In genomic region chr7:123727071-123727837, GRCh38 we compare ENCODE assay signal across 11 cellular contexts. TPM values are rescaled to one million over a fixed set of nuclear protein-coding genes. Genes with fewer than 3 reads are reported as not detected.
DNase-seq lines count a peak whose midpoint lies in the region; ATAC-seq, FAIRE-seq and TF ChIP-seq lines count a peak whose summit lies in the region.
"Had no signal": no experiment of that assay in that cellular context is flagged by ENCODE, and none has a peak within 500 bp of the region (broad histone marks: within the 10 kb centered on the region; RNA-seq: fewer than 3 reads in every experiment).

No MANE protein-coding gene starts in this region.

- ATAC-seq in A549 (peak; percentile 64 to 73; a peak in 5 of 6 replicates), right cardiac atrium (peak; percentile 54 to 64), GM19463 (IDR thresholded peaks at IDR 0.05; ENCODE audit: unreplicated experiment) (no peak), GM19452 (IDR thresholded peaks at IDR 0.05; ENCODE audit: unreplicated experiment) (no peak)
- ATAC-seq: activated naive CD8-positive, alpha-beta T cell treated with anti-CD3 and anti-CD28 coated beads, Interleukin-2, amount 50 U/mL, for 24 hours had no signal

- no peak for TF ChIP-seq EP300 in A549 (IDR thresholded peaks at IDR 0.05)

- CTCF ChIA-PET in A549 (lab: Yijun Ruan, JAX) = interaction anchor here (0.9 to 1.9 kb wide), 2 partner anchors 22 to 157 kb away, joined by 3 to 4 read pairs; partner anchors contain the start of gene WASL

- no peak for TF ChIP-seq RAD21 in A549 (conservative IDR thresholded peaks at IDR 0.05 in 1 of 2, IDR thresholded peaks at IDR 0.05 in 1 of 2)

- DNase-seq in A549 (ENCODE audit: low read depth in 1 of 2, low spot score in 1 of 2) = peak in 1 of 2 experiments; percentile 57
- no peak for DNase-seq in H54 (ENCODE audit: insufficient read length, low spot score)
- peak; percentile 98 for DNase-seq in astrocyte (ENCODE audit: low read depth)
- no peak for DNase-seq in right cardiac atrium
- no peak for DNase-seq in AML-193 (lab: John Stamatoyannopoulos, UW)
- no peak for DNase-seq in GM20000 (ENCODE audit: low spot score)
- DNase-seq: activated naive CD8-positive, alpha-beta T cell treated with anti-CD3 and anti-CD28 coated beads, Interleukin-2, amount 50 U/mL, for 24 hours; NCI-H1436; stimulated activated CD4-positive, alpha-beta T cell treated with anti-CD3 and anti-CD28 coated beads, Interleukin-4, amount 100 ng/mL, for 24 hours had no signal

- H2AFZ ChIP-seq in astrocyte (ENCODE audit: low read depth, low read length) = no peak overlapping the region

- H3K9me3 ChIP-seq in A549 (no peaks in the 10 kb centered on the region), astrocyte (ENCODE audit: insufficient read depth, low read depth, low read length) (no peaks in the 10 kb centered on the region), right cardiac atrium (ENCODE audit: control insufficient read depth, low read length) (no peaks in the 10 kb centered on the region)

- H3K27me3 ChIP-seq in astrocyte (ENCODE audit: insufficient read depth, low read length) (no peaks in the 10 kb centered on the region), right cardiac atrium (ENCODE audit: control insufficient read depth, insufficient read depth) (no peaks in the 10 kb centered on the region)

- peaks cover 62% of the 10 kb centered on the region for H3K4me1 ChIP-seq in A549
- peaks cover 10% of the 10 kb centered on the region for H3K4me1 ChIP-seq in astrocyte (ENCODE audit: insufficient read depth, low read length)
- H3K4me1 ChIP-seq in right cardiac atrium (ENCODE audit: control insufficient read depth, insufficient read depth, low read length) = peaks cover 1% of the 10 kb centered on the region

- no peaks in the 10 kb centered on the region for H3K36me3 Mint-ChIP-seq in astrocyte (ENCODE audit: low read depth, unreplicated experiment)

- H4K20me1 ChIP-seq in astrocyte (ENCODE audit: insufficient read depth, low read length) = peaks cover 72% of the 10 kb centered on the region

- TF ChIP-seq CTCF in A549 (IDR thresholded peaks at IDR 0.05) = no peak
- TF ChIP-seq CTCF in astrocyte (IDR thresholded peaks at IDR 0.05; ENCODE audit: insufficient read depth, low read depth, low read length) = no peak
- TF ChIP-seq CTCF in GM20000 (IDR thresholded peaks at IDR 0.05; ENCODE audit: extremely low read depth, missing control alignments) = no peak

- WGBS in A549 (ENCODE audit: missing lambda C conversion rate) = 21% methylated on average over 4 of the region's 4 CpGs
- 75% methylated on average over 4 of the region's 4 CpGs for WGBS in right cardiac atrium

- TF ChIP-seq POLR2A in A549 (IDR thresholded peaks at IDR 0.05; ENCODE audit: low read length) (no peak), H54 (IDR thresholded peaks at IDR 0.05; ENCODE audit: low read depth, low read length) (no peak)

- peaks cover 42% of the 10 kb centered on the region for H3K4me1 Mint-ChIP-seq in astrocyte (ENCODE audit: low read depth, unreplicated experiment)

- H3K36me3 ChIP-seq in astrocyte (ENCODE audit: insufficient read depth, low read length) = no peaks in the 10 kb centered on the region

- H3K9ac ChIP-seq in astrocyte (ENCODE audit: low read length) = no peak overlapping the region

- no peak for FAIRE-seq in A549 (lab: Jason Lieb, UNC)
- FAIRE-seq in H54 (lab: Jason Lieb, UNC) = peak; percentile 87
- peak; percentile 89 for FAIRE-seq in astrocyte (lab: Jason Lieb, UNC)

- H3K4me2 ChIP-seq in A549 (peak overlapping the region; percentile 78), astrocyte (ENCODE audit: low read length) (peak overlapping the region; percentile 59)

- no peak overlapping the region for H3K4me3 Mint-ChIP-seq in astrocyte (ENCODE audit: unreplicated experiment)
- H3K4me3 Mint-ChIP-seq: activated naive CD8-positive, alpha-beta T cell treated with anti-CD3 and anti-CD28 coated beads, Interleukin-2, amount 50 U/mL, for 24 hours had no signal

- no peaks in the 10 kb centered on the region for H3K9me3 Mint-ChIP-seq in astrocyte (ENCODE audit: unreplicated experiment)

- H3K27ac ChIP-seq in A549 = peak overlapping the region; percentile 22 to 69; a peak in 4 of 6 replicates
- no peak overlapping the region for H3K27ac ChIP-seq in astrocyte (ENCODE audit: low read depth, low read length)
- no peak overlapping the region for H3K27ac ChIP-seq in right cardiac atrium (ENCODE audit: low read length)

- no peaks in the 10 kb centered on the region for H3K27me3 Mint-ChIP-seq in astrocyte (ENCODE audit: low read depth, unreplicated experiment)
- H3K27me3 Mint-ChIP-seq: activated naive CD8-positive, alpha-beta T cell treated with anti-CD3 and anti-CD28 coated beads, Interleukin-2, amount 50 U/mL, for 24 hours had no signal

- intact Hi-C loops in right cardiac atrium (cut with DNase I) = no loop called here

- POLR2A ChIA-PET in A549 (lab: Yijun Ruan, JAX) = interaction anchor here (0.7 to 2.0 kb wide), 2 partner anchors 21 to 43 kb away, joined by 5 to 13 read pairs; partner anchors contain the start of gene WASL

- peak overlapping the region; percentile 17; the same call in 1 of the 3 replicates for H3K4me3 ChIP-seq in A549
- H3K4me3 ChIP-seq in astrocyte (ENCODE audit: insufficient read depth, low read depth, low read length) = no peak overlapping the region
- H3K4me3 ChIP-seq in right cardiac atrium (ENCODE audit: low read length) = no peak overlapping the region

- peak overlapping the region; percentile 9 for H3K27ac Mint-ChIP-seq in astrocyte (ENCODE audit: unreplicated experiment)
- H3K27ac Mint-ChIP-seq: activated naive CD8-positive, alpha-beta T cell treated with anti-CD3 and anti-CD28 coated beads, Interleukin-2, amount 50 U/mL, for 24 hours had no signal

- peaks cover 87% of the 10 kb centered on the region for H3K79me2 ChIP-seq in astrocyte (ENCODE audit: insufficient read depth, low read length)

TF ChIP-seq in A549, 52 proteins besides CTCF, POLR2A, EP300 and RAD21:
- TF ChIP-seq FOSL2 (IDR thresholded peaks at IDR 0.05) (0 out of 2 replicates have a peak, but pooled peaks have one; percentile 21), FOSL2 (CRISPR knock-in tag; IDR thresholded peaks at IDR 0.05) (peak; percentile 5; the same call in 1 of the 2 replicates), CEBPB (IDR thresholded peaks at IDR 0.05) (peak; percentile 95 to 96), REST (IDR thresholded peaks at IDR 0.05) (no peak), BHLHE40 (IDR thresholded peaks at IDR 0.05; ENCODE audit: low read depth, low read length) (no peak), JUN (IDR thresholded peaks at IDR 0.05) (0 out of 5 replicates have a peak, but pooled peaks of 1 of the 2 experiments have one; percentile 39), FOSB (CRISPR knock-in tag; IDR thresholded peaks at IDR 0.05) (no peak), GATA3 (IDR thresholded peaks at IDR 0.05; ENCODE audit: borderline replicate concordance) (0 out of 2 replicates have a peak, but pooled peaks have one; percentile 19)

RNA-seq across cellular contexts. Expression of gene WASL, which starts 21.5 kb away (rescaled TPM):
- polyA plus RNA-seq in A549 (2011; rRNA removed) (18.5 and 21.2 TPM in 2 replicates), A549 (2017; fragmentation: RNase III; extraction: RNeasy Plus Mini Kit Qiagen cat#74134 plus additional on column Dnase treatment) (18.6 to 21.0 TPM (median 20.2 TPM) in 3 replicates), right cardiac atrium (16.9 TPM)
- polyA plus RNA-seq in A549 (2012; cell fraction: cytosol; rRNA removed) = 7.1 and 9.5 TPM in 2 replicates
- polyA plus RNA-seq in A549 (2012; cell fraction: nucleus; rRNA removed) = 5.2 and 5.6 TPM in 2 replicates
- polyA minus RNA-seq in A549 (2011; rRNA and poly(A)+ RNA removed) = 6.2 and 7.5 TPM in 2 replicates
- total RNA-seq in astrocyte (34.3 and 36.0 TPM in 2 replicates), right cardiac atrium (10 to 100 TPM; 24.7 to 32.5 (median 28.6) TPM)

Comparison
In these comparisons a context has a peak if more than half of its experiments do, and no peak if none do; other contexts are left out.
1. ATAC-seq: peak in A549 (2 of 2) and right cardiac atrium (2 of 2); none in GM19463 (single experiment) and GM19452 (single experiment).
2. H3K27ac ChIP-seq: peak in A549 (2 of 2); none in astrocyte (single experiment) and right cardiac atrium (single experiment).